ENCODE assay signal across 15 cellular contexts in genomic region chr21:19261731-19262367, GRCh38.
A peak's percentile ranks its signal among the peaks of the same experiment; 100 is the strongest.
DNase-seq lines count a peak whose midpoint lies in the region; ATAC-seq and TF ChIP-seq lines count a peak whose summit lies in the region.
"Had no signal": no experiment of that assay in that cellular context is flagged by ENCODE, and none has a peak within 500 bp of the region (broad histone marks: within the 10 kb centered on the region; RNA-seq: fewer than 3 reads in every experiment).

No MANE protein-coding gene starts in this region.

- peak in 3 of 4 donors; percentile 48 to 90 (median 64) for ATAC-seq in heart left ventricle
- ATAC-seq: A549, HepG2 had no signal

- H3K27me3 Mint-ChIP-seq in glutamatergic neuron (ENCODE audit: unreplicated experiment) = no peaks in the 10 kb centered on the region
- H3K27me3 Mint-ChIP-seq in neural crest cell (ENCODE audit: low read depth) = no peaks in the 10 kb centered on the region
- H3K27me3 Mint-ChIP-seq: CD4-positive, alpha-beta memory T cell had no signal

- no peaks in the 10 kb centered on the region for H3K36me3 ChIP-seq in heart left ventricle
- H3K36me3 ChIP-seq: BE2C had no signal

- peak overlapping the region; percentile 22 for H3K27ac Mint-ChIP-seq in glutamatergic neuron (ENCODE audit: unreplicated experiment)
- H3K27ac Mint-ChIP-seq in neural crest cell (ENCODE audit: unreplicated experiment) = peak overlapping the region; percentile 92
- H3K27ac Mint-ChIP-seq: CD4-positive, alpha-beta memory T cell; HFFc6 had no signal

- TF ChIP-seq CTCF in heart left ventricle (IDR thresholded peaks at IDR 0.05) = no peak
- no peak for TF ChIP-seq CTCF in glutamatergic neuron (IDR thresholded peaks at IDR 0.05; ENCODE audit: partially characterized antibody, unreplicated experiment)
- TF ChIP-seq CTCF in neural crest cell (conservative IDR thresholded peaks at IDR 0.05) = no peak

- H3K36me3 Mint-ChIP-seq in glutamatergic neuron (ENCODE audit: unreplicated experiment) (no peaks in the 10 kb centered on the region), neural crest cell (ENCODE audit: low read depth) (no peaks in the 10 kb centered on the region)
- H3K36me3 Mint-ChIP-seq: CD4-positive, alpha-beta memory T cell had no signal

- H3K27ac ChIP-seq in heart left ventricle = peak overlapping the region in 1 of 12 donors; percentile 8
- H3K27ac ChIP-seq: A549, C4-2B had no signal

- H3K4me3 ChIP-seq in heart left ventricle = no peak overlapping the region
- H3K4me3 ChIP-seq: A549 had no signal

- H3K27me3 ChIP-seq in heart left ventricle = no peaks in the 10 kb centered on the region
- H3K27me3 ChIP-seq: BE2C had no signal

- 53 to 69% (median 67%) methylated on average over 10 of the region's 10 CpGs for WGBS in heart left ventricle, 4 donors

- intact Hi-C loops in heart left ventricle (cut with DNase I) (no loop called here), cardiac septum (cut with DNase I) (no loop called here)

- H3K9me3 ChIP-seq in heart left ventricle = peaks cover 0 to 10% (median 0%) of the 10 kb centered on the region in 12 donors
- H3K9me3 ChIP-seq: A549, BE2C had no signal

- no peak for TF ChIP-seq POLR2A in heart left ventricle (IDR thresholded peaks at IDR 0.05)

- H3K4me3 Mint-ChIP-seq in glutamatergic neuron (ENCODE audit: unreplicated experiment) (no peak overlapping the region), neural crest cell (no peak overlapping the region)
- H3K4me3 Mint-ChIP-seq: CD4-positive, alpha-beta memory T cell; HFFc6 had no signal

- DNase-seq in heart left ventricle (peak in 2 of 5 donors; percentile 22 to 39), cardiac septum (ENCODE audit: low spot score) (no peak), glutamatergic neuron (no peak), neural crest cell (ENCODE audit: low read depth, low spot score) (no peak), NCI-H1436 (lab: John Stamatoyannopoulos, UW) (no peak), NCI-H1930 (lab: John Stamatoyannopoulos, UW) (no peak)
- DNase-seq: BE2C; CD4-positive, alpha-beta memory T cell; DND-41; GDM1; HCEC 1CT; HFFc6 had no signal

- peaks cover under 1% of the 10 kb centered on the region for H3K4me1 Mint-ChIP-seq in glutamatergic neuron (ENCODE audit: low read depth, unreplicated experiment)
- peaks cover 31% of the 10 kb centered on the region for H3K4me1 Mint-ChIP-seq in neural crest cell
- H3K4me1 Mint-ChIP-seq: CD4-positive, alpha-beta memory T cell had no signal

- peaks cover 0 to 4% (median 0%) of the 10 kb centered on the region in 12 donors for H3K4me1 ChIP-seq in heart left ventricle
- H3K4me1 ChIP-seq: A549, BE2C had no signal

- H3K9me3 Mint-ChIP-seq in glutamatergic neuron (ENCODE audit: unreplicated experiment) = no peaks in the 10 kb centered on the region
- H3K9me3 Mint-ChIP-seq in neural crest cell = peaks cover 5% of the 10 kb centered on the region
